15 cellular contexts compared by ENCODE assay signal in the genomic region with DNA sequence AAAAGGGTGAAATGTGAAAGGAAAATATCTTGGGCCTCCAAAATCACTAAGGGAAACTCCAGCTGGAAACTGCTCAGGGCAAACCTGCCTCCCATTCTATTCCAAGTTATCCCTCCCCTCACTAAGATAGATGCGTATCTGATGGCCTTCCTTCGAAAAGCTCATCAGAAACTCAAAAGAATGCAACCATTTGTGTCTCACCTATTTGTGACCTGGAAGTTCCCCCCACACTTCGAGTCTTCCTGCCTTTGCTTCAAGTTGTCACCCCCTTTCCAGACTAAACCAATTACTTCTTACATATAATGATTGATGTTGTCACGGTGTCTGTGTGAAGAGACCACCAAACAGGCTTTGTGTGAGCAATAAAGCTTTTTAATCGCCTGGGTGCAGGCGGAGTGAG.
DNase-seq lines count a peak whose midpoint lies in the region; ATAC-seq and TF ChIP-seq lines count a peak whose summit lies in the region.
"Had no signal": no experiment of that assay in that cellular context is flagged by ENCODE, and none has a peak within 500 bp of the region (broad histone marks: within the 10 kb centered on the region; RNA-seq: fewer than 3 reads in every experiment).

No MANE protein-coding gene starts in this region.

- H3K27ac Mint-ChIP-seq in endodermal cell (no peak overlapping the region), progenitor cell of endocrine pancreas (peak overlapping the region; percentile 74), HFFc6 (no peak overlapping the region)
- H3K27ac Mint-ChIP-seq: CD4-positive, alpha-beta memory T cell; H9 had no signal

- H3K27ac ChIP-seq in right cardiac atrium (ENCODE audit: low read length): peak overlapping the region; percentile 40
- no peak overlapping the region for H3K27ac ChIP-seq in endodermal cell (ENCODE audit: low read depth, low read length)

- H3K9me3 Mint-ChIP-seq in endodermal cell (peaks cover 23% of the 10 kb centered on the region), progenitor cell of endocrine pancreas (ENCODE audit: low read depth) (peaks cover 7% of the 10 kb centered on the region), HFFc6 (no peaks in the 10 kb centered on the region; the same call in 1 of the 2 replicates)

- no peaks in the 10 kb centered on the region for H3K36me3 ChIP-seq in endodermal cell (ENCODE audit: control insufficient read depth, insufficient read depth, low read length)
- H3K36me3 ChIP-seq: BE2C had no signal

- peaks cover 20% of the 10 kb centered on the region for H3K27me3 Mint-ChIP-seq in endodermal cell (ENCODE audit: insufficient read depth)
- H3K27me3 Mint-ChIP-seq in progenitor cell of endocrine pancreas: no peaks in the 10 kb centered on the region
- peaks cover 13% of the 10 kb centered on the region for H3K27me3 Mint-ChIP-seq in HFFc6 (ENCODE audit: insufficient read depth)

- H3K9ac ChIP-seq in endodermal cell (ENCODE audit: extremely low read depth, low read length, poor library complexity, severe bottlenecking): no peak overlapping the region

- intact Hi-C loops in right cardiac atrium (cut with DNase I) (no loop called here), left cardiac atrium (cut with DNase I) (no loop called here)

- no peak overlapping the region for H3K4me3 Mint-ChIP-seq in endodermal cell
- no peak overlapping the region for H3K4me3 Mint-ChIP-seq in progenitor cell of endocrine pancreas (ENCODE audit: low read depth)
- no peak overlapping the region for H3K4me3 Mint-ChIP-seq in HFFc6
- H3K4me3 Mint-ChIP-seq: CD4-positive, alpha-beta memory T cell; H9 had no signal

- WGBS in right cardiac atrium: 49% methylated on average over 6 of the region's 6 CpGs
- 80 to 88% methylated on average over 1 to 6 of the region's 6 CpGs for WGBS in endodermal cell (ENCODE audit: insufficient coverage in 1 of 2, insufficient read length in 1 of 2), 2 experiments

- TF ChIP-seq CTCF in endodermal cell (conservative IDR thresholded peaks at IDR 0.05) (no peak), progenitor cell of endocrine pancreas (IDR thresholded peaks at IDR 0.05; ENCODE audit: unreplicated experiment) (no peak), HFFc6 (IDR thresholded peaks at IDR 0.05) (no peak)

- H3K9me3 ChIP-seq in right cardiac atrium (ENCODE audit: control insufficient read depth, low read length) (no peaks in the 10 kb centered on the region), endodermal cell (ENCODE audit: control insufficient read depth, low read length) (peaks cover 25% of the 10 kb centered on the region)
- H3K9me3 ChIP-seq: BE2C had no signal

- H3K27me3 ChIP-seq in right cardiac atrium (ENCODE audit: control insufficient read depth, insufficient read depth) (no peaks in the 10 kb centered on the region), endodermal cell (ENCODE audit: control insufficient read depth, insufficient read depth, low read length, poor library complexity, severe bottlenecking) (peaks cover 10% of the 10 kb centered on the region)
- H3K27me3 ChIP-seq: BE2C had no signal

- in situ Hi-C loops in KBM-7 (cut with MboI; ENCODE audit: low pct_unique_long_range_greater_than_20kb, low sequenced_read_pairs): no loop called here

- H3K4me3 ChIP-seq in right cardiac atrium (ENCODE audit: low read length) (no peak overlapping the region), endodermal cell (ENCODE audit: low read length) (peak overlapping the region; percentile 23)

- H3K4me1 Mint-ChIP-seq in endodermal cell: peaks cover 40% of the 10 kb centered on the region
- H3K4me1 Mint-ChIP-seq in progenitor cell of endocrine pancreas (ENCODE audit: low read depth): peaks cover 48% of the 10 kb centered on the region
- H3K4me1 Mint-ChIP-seq in HFFc6 (ENCODE audit: low read depth): peaks cover 6% of the 10 kb centered on the region; the same call in 1 of the 2 replicates
- H3K4me1 Mint-ChIP-seq: CD4-positive, alpha-beta memory T cell had no signal

- ATAC-seq in right cardiac atrium (no peak), left cardiac atrium (no peak)
- ATAC-seq: HepG2 had no signal

- no peak for DNase-seq in right cardiac atrium
- DNase-seq in left cardiac atrium: no peak
- no peak for DNase-seq in endodermal cell
- DNase-seq in progenitor cell of endocrine pancreas (ENCODE audit: low spot score, unreplicated experiment): no peak
- no peak for DNase-seq in NCI-H1436 treated with DMSO at 0.1 percent for 48 hours (lab: John Stamatoyannopoulos, UW)
- no peak for DNase-seq in HFFc6
- no peak for DNase-seq in KBM-7
- DNase-seq: BE2C; CD4-positive, alpha-beta memory T cell; DMS79 treated with DMSO at 0.1 percent for 48 hours; EL; GDM1; GOT3; H9 had no signal

- H3K4me1 ChIP-seq in right cardiac atrium (ENCODE audit: control insufficient read depth, insufficient read depth, low read length): peaks cover 2% of the 10 kb centered on the region
- peaks cover 6% of the 10 kb centered on the region for H3K4me1 ChIP-seq in endodermal cell (ENCODE audit: control insufficient read depth, insufficient read depth, low read length)
- H3K4me1 ChIP-seq: BE2C had no signal

- peaks cover 8% of the 10 kb centered on the region for H3K36me3 Mint-ChIP-seq in endodermal cell (ENCODE audit: low read depth)
- H3K36me3 Mint-ChIP-seq in progenitor cell of endocrine pancreas (ENCODE audit: insufficient read depth): peaks cover 8% of the 10 kb centered on the region
- no peaks in the 10 kb centered on the region; the same call in 1 of the 2 replicates for H3K36me3 Mint-ChIP-seq in HFFc6 (ENCODE audit: low read depth)
- H3K36me3 Mint-ChIP-seq: CD4-positive, alpha-beta memory T cell had no signal
